ENCODE assay signal across 1 cellular context in genomic region chr5:126884269-126884819, GRCh38.
TF ChIP-seq lines count a peak whose summit lies in the region.

No MANE protein-coding gene starts in this region.

TF ChIP-seq in HepG2, 621 proteins besides CTCF, POLR2A, EP300 and RAD21 (continued from another document):
- TF ChIP-seq ZSCAN30 (CRISPR knock-in tag; IDR thresholded peaks at IDR 0.05) (no peak), FLYWCH1 (CRISPR knock-in tag; IDR thresholded peaks at IDR 0.05) (no peak), NFE2L2 (IDR thresholded peaks at IDR 0.05; ENCODE audit: low read length) (no peak), SMARCE1 (IDR thresholded peaks at IDR 0.05; ENCODE audit: borderline replicate concordance) (no peak), ZNF772 (CRISPR knock-in tag; IDR thresholded peaks at IDR 0.05) (no peak), TSC22D2 (CRISPR knock-in tag; IDR thresholded peaks at IDR 0.05; ENCODE audit: borderline replicate concordance) (no peak), HNRNPK (IDR thresholded peaks at IDR 0.05; ENCODE audit: low read depth, low read length, poor library complexity, severe bottlenecking) (no peak), ZNF253 (CRISPR knock-in tag; IDR thresholded peaks at IDR 0.05; ENCODE audit: borderline replicate concordance) (no peak), NFYB (CRISPR knock-in tag; IDR thresholded peaks at IDR 0.05) (no peak), SRF (IDR thresholded peaks at IDR 0.05; ENCODE audit: low read depth, low read length) (no peak), DNMT1 (CRISPR knock-in tag; IDR thresholded peaks at IDR 0.05) (no peak)
